Comparison of ENCODE assay signal across 8 cellular contexts in the genomic region with DNA sequence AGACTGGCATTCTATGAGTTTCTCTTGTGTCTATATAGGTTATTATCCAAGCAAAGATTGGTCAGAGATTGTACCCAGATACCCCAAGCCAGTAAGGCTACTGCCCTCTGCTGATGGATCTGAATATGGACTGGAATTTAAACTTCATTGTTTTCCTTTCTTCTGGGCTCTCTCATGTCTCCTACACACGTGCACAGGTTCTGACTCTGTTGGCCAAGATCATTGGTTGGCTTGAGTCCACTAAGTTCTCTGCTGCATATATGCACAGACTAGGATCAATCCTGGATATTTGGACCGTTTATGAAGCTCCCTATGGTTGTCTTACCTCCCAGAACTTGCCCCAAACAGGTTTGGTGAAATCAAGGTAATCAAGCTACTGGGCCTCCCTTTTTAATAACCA.
DNase-seq lines count a peak whose midpoint lies in the region; ATAC-seq and TF ChIP-seq lines count a peak whose summit lies in the region.

No MANE protein-coding gene starts in this region.

- no peak for TF ChIP-seq POLR2A in esophagus muscularis mucosa (IDR thresholded peaks at IDR 0.05; ENCODE audit: low read depth)

- intact Hi-C loops in esophagus muscularis mucosa (cut with DNase I), result loop anchor here (1.0 to 2.0 kb wide), 2 partner anchors 154 to 170 kb away; a partner anchor contains a TSS

- no peaks in the 10 kb centered on the region for H3K9me3 ChIP-seq in esophagus muscularis mucosa
- no peaks in the 10 kb centered on the region for H3K9me3 ChIP-seq in neural cell (ENCODE audit: low read length)

- H3K9me3 Mint-ChIP-seq in activated naive CD8-positive, alpha-beta T cell treated with anti-CD3 and anti-CD28 coated beads, Interleukin-2, amount 10 ng/mL, durations not matched to agents 7 days and 5 days, result no peaks in the 10 kb centered on the region
- no peaks in the 10 kb centered on the region for H3K9me3 Mint-ChIP-seq in activated naive CD8-positive, alpha-beta T cell treated with anti-CD3 and anti-CD28 coated beads, Interleukin-2, amount 50 U/mL, for 24 hours

- no peaks in the 10 kb centered on the region for H3K4me1 Mint-ChIP-seq in activated naive CD8-positive, alpha-beta T cell treated with anti-CD3 and anti-CD28 coated beads, Interleukin-2, amount 10 ng/mL, durations not matched to agents 7 days and 5 days
- H3K4me1 Mint-ChIP-seq in activated naive CD8-positive, alpha-beta T cell treated with anti-CD3 and anti-CD28 coated beads, Interleukin-2, amount 50 U/mL, for 24 hours, result no peaks in the 10 kb centered on the region

- no peaks in the 10 kb centered on the region for H3K36me3 Mint-ChIP-seq in activated naive CD8-positive, alpha-beta T cell treated with anti-CD3 and anti-CD28 coated beads, Interleukin-2, amount 10 ng/mL, durations not matched to agents 7 days and 5 days
- H3K36me3 Mint-ChIP-seq in activated naive CD8-positive, alpha-beta T cell treated with anti-CD3 and anti-CD28 coated beads, Interleukin-2, amount 50 U/mL, for 24 hours (ENCODE audit: low read depth), result peaks cover 2% of the 10 kb centered on the region

- H3K27ac ChIP-seq in esophagus muscularis mucosa (replicated peaks in 1 of 4) (no peak overlapping the region), neural cell (ENCODE audit: low read length) (no peak overlapping the region)

- WGBS in esophagus muscularis mucosa, result 7% methylated on average over 2 of the region's 2 CpGs

- TF ChIP-seq EP300 in esophagus muscularis mucosa (IDR thresholded peaks at IDR 0.05) (no peak), neural cell (conservative IDR thresholded peaks at IDR 0.05; ENCODE audit: poor library complexity, severe bottlenecking) (no peak)

- POLR2A ChIA-PET in activated naive CD8-positive, alpha-beta T cell treated with anti-CD3 and anti-CD28 coated beads, Interleukin-2, amount 10 ng/mL, durations not matched to agents 7 days and 5 days (lab: Charles Lee), result no interaction called here

- H3K4me3 ChIP-seq in esophagus muscularis mucosa (no peak overlapping the region), neural cell (ENCODE audit: low read length) (no peak overlapping the region)

- no peak overlapping the region for H3K9ac ChIP-seq in neural cell (ENCODE audit: low read length)

- H2AFZ ChIP-seq in neural cell (ENCODE audit: low read depth, low read length), result no peak overlapping the region

- H3K79me2 ChIP-seq in neural cell (replicated peaks; ENCODE audit: insufficient read depth, low read length), result no peaks in the 10 kb centered on the region

- H4K20me1 ChIP-seq in neural cell (ENCODE audit: insufficient read depth), result no peaks in the 10 kb centered on the region

- no peaks in the 10 kb centered on the region for H3K9me2 ChIP-seq in neural cell (ENCODE audit: insufficient read depth, low read length)

- TF ChIP-seq RAD21 in neural cell (conservative IDR thresholded peaks at IDR 0.05), result peak; percentile 38

- H3K4me3 Mint-ChIP-seq in activated naive CD8-positive, alpha-beta T cell treated with anti-CD3 and anti-CD28 coated beads, Interleukin-2, amount 10 ng/mL, durations not matched to agents 7 days and 5 days, result no peak overlapping the region
- H3K4me3 Mint-ChIP-seq in activated naive CD8-positive, alpha-beta T cell treated with anti-CD3 and anti-CD28 coated beads, Interleukin-2, amount 50 U/mL, for 24 hours, result no peak overlapping the region

- no peak overlapping the region for H3K27ac Mint-ChIP-seq in activated naive CD8-positive, alpha-beta T cell treated with anti-CD3 and anti-CD28 coated beads, Interleukin-2, amount 10 ng/mL, durations not matched to agents 7 days and 5 days
- H3K27ac Mint-ChIP-seq in activated naive CD8-positive, alpha-beta T cell treated with anti-CD3 and anti-CD28 coated beads, Interleukin-2, amount 50 U/mL, for 24 hours, result no peak overlapping the region

- no peak for DNase-seq in activated naive CD8-positive, alpha-beta T cell treated with anti-CD3 and anti-CD28 coated beads, Interleukin-2, amount 10 ng/mL, durations not matched to agents 7 days and 5 days
- no peak for DNase-seq in activated naive CD8-positive, alpha-beta T cell treated with anti-CD3 and anti-CD28 coated beads, Interleukin-2, amount 50 U/mL, for 24 hours
- DNase-seq in M059J (ENCODE audit: low read depth) (peak; percentile 62), SHP77 treated with DMSO at 0.1 percent for 48 hours (lab: John Stamatoyannopoulos, UW) (peak; percentile 39), esophagus muscularis mucosa (ENCODE audit: extremely low spot score) (no peak)

- TF ChIP-seq CTCF in esophagus muscularis mucosa (IDR thresholded peaks at IDR 0.05) (peak; percentile 69 to 77 (median 73)), neural cell (IDR thresholded peaks at IDR 0.05; ENCODE audit: poor library complexity, severe bottlenecking) (peak; percentile 54)

- H3K4me2 ChIP-seq in neural cell (ENCODE audit: low read length), result no peak overlapping the region

- H3K27me3 ChIP-seq in esophagus muscularis mucosa (no peaks in the 10 kb centered on the region), neural cell (ENCODE audit: insufficient read depth, low read depth, low read length) (no peaks in the 10 kb centered on the region)

- peak; percentile 60 for ATAC-seq in activated naive CD8-positive, alpha-beta T cell treated with anti-CD3 and anti-CD28 coated beads, Interleukin-2, amount 10 ng/mL, durations not matched to agents 7 days and 5 days (ENCODE audit: low read depth)
- ATAC-seq in activated naive CD8-positive, alpha-beta T cell treated with anti-CD3 and anti-CD28 coated beads, Interleukin-2, amount 50 U/mL, for 24 hours, result no peak
- ATAC-seq in HG02884 (IDR thresholded peaks at IDR 0.05; ENCODE audit: unreplicated experiment), result no peak
- ATAC-seq in activated CD4-positive, CD25-positive, alpha-beta regulatory T cell treated with anti-CD3 and anti-CD28 coated beads, Interleukin-2, amount 50 U/mL, for 24 hours, result no peak

- H3K36me3 ChIP-seq in esophagus muscularis mucosa (peaks cover 0 to 33% (median 4%) of the 10 kb centered on the region in 4 donors), neural cell (ENCODE audit: insufficient read depth, low read length) (no peaks in the 10 kb centered on the region)

- no peaks in the 10 kb centered on the region for H3K27me3 Mint-ChIP-seq in activated naive CD8-positive, alpha-beta T cell treated with anti-CD3 and anti-CD28 coated beads, Interleukin-2, amount 10 ng/mL, durations not matched to agents 7 days and 5 days
- no peaks in the 10 kb centered on the region for H3K27me3 Mint-ChIP-seq in activated naive CD8-positive, alpha-beta T cell treated with anti-CD3 and anti-CD28 coated beads, Interleukin-2, amount 50 U/mL, for 24 hours

- peaks cover 0 to 8% (median 0%) of the 10 kb centered on the region in 4 donors for H3K4me1 ChIP-seq in esophagus muscularis mucosa

- no peaks in the 10 kb centered on the region for H3F3A ChIP-seq in neural cell (ENCODE audit: insufficient read depth, low read length, poor library complexity, severe bottlenecking)

TF ChIP-seq in neural cell, 6 proteins besides CTCF, POLR2A, EP300 and RAD21:
- TF ChIP-seq MXI1 (conservative IDR thresholded peaks at IDR 0.05; ENCODE audit: poor library complexity, severe bottlenecking) (no peak), EZH2 (IDR thresholded peaks at IDR 0.05; ENCODE audit: borderline replicate concordance, insufficient read depth, low read length, poor library complexity, severe bottlenecking) (no peak), TAF1 (IDR thresholded peaks at IDR 0.05; ENCODE audit: low read depth) (no peak), SMC3 (conservative IDR thresholded peaks at IDR 0.05; ENCODE audit: poor library complexity) (peak; percentile 56), POLR2AphosphoS5 (IDR thresholded peaks at IDR 0.05) (no peak)

Comparison
In these comparisons a context has a peak if more than half of its experiments do, and no peak if none do; other contexts are left out.
1. DNase-seq: peak in M059J (single experiment) and SHP77 treated with DMSO at 0.1 percent for 48 hours (single experiment); none in activated naive CD8-positive, alpha-beta T cell treated with anti-CD3 and anti-CD28 coated beads, Interleukin-2, amount 10 ng/mL, durations not matched to agents 7 days and 5 days (single experiment), activated naive CD8-positive, alpha-beta T cell treated with anti-CD3 and anti-CD28 coated beads, Interleukin-2, amount 50 U/mL, for 24 hours (single experiment) and esophagus muscularis mucosa (single experiment).